Comparison of ENCODE assay signal across 9 cellular contexts in genomic region chr7:5231811-5232484, GRCh38. TPM values are rescaled to one million over a fixed set of nuclear protein-coding genes. Genes with fewer than 3 reads are reported as not detected.
DNase-seq lines count a peak whose midpoint lies in the region; ATAC-seq and TF ChIP-seq lines count a peak whose summit lies in the region.
"Had no signal": no experiment of that assay in that cellular context is flagged by ENCODE, and none has a peak within 500 bp of the region (broad histone marks: within the 10 kb centered on the region; RNA-seq: fewer than 3 reads in every experiment).

No MANE protein-coding gene starts in this region.

- no peaks in the 10 kb centered on the region for H3K9me3 Mint-ChIP-seq in CD8-positive, alpha-beta T cell
- no peaks in the 10 kb centered on the region for H3K9me3 Mint-ChIP-seq in activated T-helper 1 cell treated with anti-CD3 and anti-CD28 coated beads, Interleukin-12 subunit alpha, Interleukin-12 subunit beta, Interleukin-2, Interleukin-4 antibody, amounts not matched to agents 30 ng/mL and 10 ng/mL and 1 ng/mL, durations not matched to agents 14 hours and 24 hours and 36 hours

- CTCF ChIA-PET in CD8-positive, alpha-beta T cell (lab: Charles Lee), result interaction anchor here (1.1 to 1.8 kb wide), 2 partner anchors 9 to 134 kb away, joined by 3 to 6 read pairs; no protein-coding TSS in a partner anchor

- H3K4me3 Mint-ChIP-seq in CD8-positive, alpha-beta T cell, result peak overlapping the region; percentile 40
- no peak overlapping the region for H3K4me3 Mint-ChIP-seq in activated T-helper 1 cell treated with anti-CD3 and anti-CD28 coated beads, Interleukin-12 subunit alpha, Interleukin-12 subunit beta, Interleukin-2, Interleukin-4 antibody, amounts not matched to agents 30 ng/mL and 10 ng/mL and 1 ng/mL, durations not matched to agents 14 hours and 24 hours and 36 hours

- H3K36me3 Mint-ChIP-seq in CD8-positive, alpha-beta T cell, result peaks cover 51% of the 10 kb centered on the region
- H3K36me3 Mint-ChIP-seq in activated T-helper 1 cell treated with anti-CD3 and anti-CD28 coated beads, Interleukin-12 subunit alpha, Interleukin-12 subunit beta, Interleukin-2, Interleukin-4 antibody, amounts not matched to agents 30 ng/mL and 10 ng/mL and 1 ng/mL, durations not matched to agents 14 hours and 24 hours and 36 hours (ENCODE audit: low read depth), result peaks cover 35% of the 10 kb centered on the region

- H3K4me1 ChIP-seq in CD8-positive, alpha-beta T cell (ENCODE audit: insufficient read depth, low read length), result peaks cover 30% of the 10 kb centered on the region

- H3K27me3 Mint-ChIP-seq in CD8-positive, alpha-beta T cell (ENCODE audit: low read depth), result no peaks in the 10 kb centered on the region
- peaks cover 2% of the 10 kb centered on the region for H3K27me3 Mint-ChIP-seq in activated T-helper 1 cell treated with anti-CD3 and anti-CD28 coated beads, Interleukin-12 subunit alpha, Interleukin-12 subunit beta, Interleukin-2, Interleukin-4 antibody, amounts not matched to agents 30 ng/mL and 10 ng/mL and 1 ng/mL, durations not matched to agents 14 hours and 24 hours and 36 hours (ENCODE audit: insufficient read depth)

- H3K27ac Mint-ChIP-seq in CD8-positive, alpha-beta T cell, result peak overlapping the region; percentile 90
- no peak overlapping the region for H3K27ac Mint-ChIP-seq in activated T-helper 1 cell treated with anti-CD3 and anti-CD28 coated beads, Interleukin-12 subunit alpha, Interleukin-12 subunit beta, Interleukin-2, Interleukin-4 antibody, amounts not matched to agents 30 ng/mL and 10 ng/mL and 1 ng/mL, durations not matched to agents 14 hours and 24 hours and 36 hours

- peak overlapping the region; percentile 30 for H3K27ac ChIP-seq in CD8-positive, alpha-beta T cell (ENCODE audit: low read depth, low read length)

- TF ChIP-seq CTCF in CD8-positive, alpha-beta T cell (IDR thresholded peaks at IDR 0.05), result no peak

- DNase-seq in CD8-positive, alpha-beta T cell, result no peak
- DNase-seq in germinal center (ENCODE audit: low spot score) (peak; percentile 68), cortex of kidney (lab: John Stamatoyannopoulos, UW) (no peak), RPMI8226 (no peak), NCI-H2196 treated with DMSO at 0.1 percent for 48 hours (lab: John Stamatoyannopoulos, UW; ENCODE audit: unreplicated experiment) (no peak)
- no peak for DNase-seq in activated T-helper 1 cell treated with anti-CD3 and anti-CD28 coated beads, Interleukin-12 subunit alpha, Interleukin-12 subunit beta, Interleukin-2, Interleukin-4 antibody, amounts not matched to agents 30 ng/mL and 10 ng/mL and 1 ng/mL, durations not matched to agents 14 hours and 24 hours and 36 hours (ENCODE audit: low spot score)
- DNase-seq: DND-41 had no signal

- H3K4me3 ChIP-seq in CD8-positive, alpha-beta T cell (ENCODE audit: low read depth, low read length), result no peak overlapping the region

- no peaks in the 10 kb centered on the region for H3K9me3 ChIP-seq in CD8-positive, alpha-beta T cell (ENCODE audit: low read length)

- ATAC-seq in CD8-positive, alpha-beta T cell, result peak; percentile 45
- ATAC-seq in GM19452 (IDR thresholded peaks at IDR 0.05; ENCODE audit: unreplicated experiment) (peak; percentile 60), HG03354 (IDR thresholded peaks at IDR 0.05; ENCODE audit: poor library complexity, severe bottlenecking, unreplicated experiment) (peak; percentile 71)

- no peaks in the 10 kb centered on the region for H3K27me3 ChIP-seq in CD8-positive, alpha-beta T cell (ENCODE audit: insufficient read depth, low read length)

- peaks cover 41% of the 10 kb centered on the region for H3K4me1 Mint-ChIP-seq in CD8-positive, alpha-beta T cell (ENCODE audit: low read depth)
- H3K4me1 Mint-ChIP-seq in activated T-helper 1 cell treated with anti-CD3 and anti-CD28 coated beads, Interleukin-12 subunit alpha, Interleukin-12 subunit beta, Interleukin-2, Interleukin-4 antibody, amounts not matched to agents 30 ng/mL and 10 ng/mL and 1 ng/mL, durations not matched to agents 14 hours and 24 hours and 36 hours (ENCODE audit: low read depth), result peaks cover 12% of the 10 kb centered on the region

- peaks cover 19% of the 10 kb centered on the region for H3K36me3 ChIP-seq in CD8-positive, alpha-beta T cell (ENCODE audit: insufficient read depth, low read length)

- intact Hi-C loops in CD8-positive, alpha-beta T cell (cut with DNase I, micrococcal nuclease), result no loop called here
- intact Hi-C loops in activated T-helper 1 cell treated with anti-CD3 and anti-CD28 coated beads, Interleukin-12 subunit alpha, Interleukin-12 subunit beta, Interleukin-2, Interleukin-4 antibody, amounts not matched to agents 30 ng/mL and 10 ng/mL and 1 ng/mL, durations not matched to agents 14 hours and 24 hours and 36 hours (cut with micrococcal nuclease), result no loop called here

- POLR2A ChIA-PET in CD8-positive, alpha-beta T cell (lab: Charles Lee), result no interaction called here

RNA-seq across cellular contexts. Expression of gene WIPI2, which starts 41.9 kb away (rescaled TPM):
- total RNA-seq in CD8-positive, alpha-beta T cell, result 100 to 1,000 TPM; 131 to 149 TPM
- total RNA-seq in activated T-helper 1 cell treated with anti-CD3 and anti-CD28 coated beads, Interleukin-12 subunit alpha, Interleukin-12 subunit beta, Interleukin-2, Interleukin-4 antibody, amounts not matched to agents 30 ng/mL and 10 ng/mL and 1 ng/mL, durations not matched to agents 14 hours and 24 hours and 36 hours, result 53.7 and 54.9 TPM in 2 replicates

RNA-seq across cellular contexts. Expression of gene SLC29A4, which starts 50.8 kb away (rescaled TPM):
- under 1 TPM; 0.16 to 0.17 TPM for total RNA-seq in CD8-positive, alpha-beta T cell
- 0.29 and 0.54 TPM in 2 replicates for total RNA-seq in activated T-helper 1 cell treated with anti-CD3 and anti-CD28 coated beads, Interleukin-12 subunit alpha, Interleukin-12 subunit beta, Interleukin-2, Interleukin-4 antibody, amounts not matched to agents 30 ng/mL and 10 ng/mL and 1 ng/mL, durations not matched to agents 14 hours and 24 hours and 36 hours
